ENCODE assay signal across 8 cellular contexts in genomic region chr22:24592846-24593809, GRCh38. TPM values are rescaled to one million over a fixed set of nuclear protein-coding genes. Genes with fewer than 3 reads are reported as not detected.
DNase-seq lines count a peak whose midpoint lies in the region; ATAC-seq and TF ChIP-seq lines count a peak whose summit lies in the region.

TSS of gene LRRC75B (minus strand) at chr22:24593073. CDS start at chr22:24593039, 34 bp downstream.

- no peak within 1 kb of the TSS for H3K27ac Mint-ChIP-seq in T-helper 17 cell

- peaks cover 5% of the 10 kb centered on the region for H3K4me1 Mint-ChIP-seq in T-helper 17 cell

- H3K4me3 ChIP-seq in DOHH2 (ENCODE audit: low read length) (peak within 1 kb of the TSS; percentile 55), ectodermal cell (ENCODE audit: insufficient read depth, low read depth, low read length) (peak within 1 kb of the TSS; percentile 66), liver (ENCODE audit: low read depth in 1 of 3, low read length in 3 of 3) (peak within 1 kb of the TSS; percentile 53 to 86 (median 63))

- H4K20me1 ChIP-seq in DOHH2 (ENCODE audit: control insufficient read depth, insufficient read depth, low read depth, low read length) = no peaks in the 10 kb centered on the region

- no peaks in the 10 kb centered on the region for H3K9me2 ChIP-seq in DOHH2 (replicated peaks; ENCODE audit: control insufficient read depth, low read length)

- TF ChIP-seq CTCF in DOHH2 (IDR thresholded peaks at IDR 0.05; ENCODE audit: low read depth, low read length, poor library complexity, severe bottlenecking) = no peak
- no peak for TF ChIP-seq CTCF in liver (IDR thresholded peaks at IDR 0.05; ENCODE audit: low read depth, low read length, missing input control)

- DNase-seq in Kasumi-1 (lab: John Stamatoyannopoulos, UW) (peak; percentile 11 to 15), T-helper 17 cell (no peak), T-helper 9 cell (no peak)
- DNase-seq in stimulated activated CD4-positive, alpha-beta T cell treated with anti-CD3 and anti-CD28 coated beads, Interleukin-2, amount 100 ng/mL, for 48 hours = peak; percentile 31 to 36

- peak within 1 kb of the TSS; percentile 65 for H3K4me2 ChIP-seq in DOHH2 (ENCODE audit: low read length)

- H3K36me3 ChIP-seq in DOHH2 (ENCODE audit: control insufficient read depth, low read length) = no peaks in the 10 kb centered on the region
- no peaks in the 10 kb centered on the region for H3K36me3 ChIP-seq in ectodermal cell (ENCODE audit: control insufficient read depth, insufficient read depth, low read length)
- peaks cover 0 to 9% (median 2%) of the 10 kb centered on the region in 4 donors for H3K36me3 ChIP-seq in liver (ENCODE audit: control insufficient read depth in 4 of 4, insufficient read depth in 3 of 4, low read depth in 1 of 4, low read length in 3 of 4)

- H3K27me3 ChIP-seq in DOHH2 (ENCODE audit: control insufficient read depth, low read length) = peaks cover 20% of the 10 kb centered on the region
- H3K27me3 ChIP-seq in ectodermal cell (ENCODE audit: control insufficient read depth, insufficient read depth, low read length, poor library complexity, severe bottlenecking) = no peaks in the 10 kb centered on the region
- H3K27me3 ChIP-seq in liver (ENCODE audit: control insufficient read depth in 4 of 4, insufficient read depth in 4 of 4, low read length in 3 of 4) = no peaks in the 10 kb centered on the region

- peak within 1 kb of the TSS; percentile 87 for H3K4me3 Mint-ChIP-seq in T-helper 17 cell

- peak within 1 kb of the TSS; percentile 44 to 49 for H3K9ac ChIP-seq in liver (ENCODE audit: low read depth in 1 of 2, low read length in 2 of 2)

- H3K9me3 ChIP-seq in DOHH2 (ENCODE audit: control insufficient read depth, insufficient read depth, low read length) = no peaks in the 10 kb centered on the region
- no peaks in the 10 kb centered on the region for H3K9me3 ChIP-seq in T-helper 17 cell (ENCODE audit: control insufficient read depth, low read length, poor library complexity, severe bottlenecking)
- no peaks in the 10 kb centered on the region for H3K9me3 ChIP-seq in ectodermal cell (ENCODE audit: control insufficient read depth, low read length)
- H3K9me3 ChIP-seq in liver (ENCODE audit: control insufficient read depth in 4 of 4, low read length in 3 of 4) = no peaks in the 10 kb centered on the region

- 16% methylated on average over 83 of the region's 83 CpGs for WGBS in ectodermal cell, 2 experiments
- 7% methylated on average over 83 of the region's 83 CpGs for WGBS in liver

- no peaks in the 10 kb centered on the region for H3F3A ChIP-seq in DOHH2 (ENCODE audit: control insufficient read depth, insufficient read depth)

- H3K4me1 ChIP-seq in DOHH2 (ENCODE audit: control insufficient read depth, low read length) = peaks cover 3% of the 10 kb centered on the region; the same call in 1 of the 2 replicates
- peaks cover 16% of the 10 kb centered on the region for H3K4me1 ChIP-seq in ectodermal cell (ENCODE audit: control insufficient read depth, insufficient read depth, low read length)
- peaks cover 20 to 38% (median 30%) of the 10 kb centered on the region in 4 donors for H3K4me1 ChIP-seq in liver (ENCODE audit: control insufficient read depth in 4 of 4, insufficient read depth in 4 of 4, low read length in 3 of 4)

- H3K79me2 ChIP-seq in DOHH2 (ENCODE audit: control insufficient read depth, low read length) = no peaks in the 10 kb centered on the region

- H3K27ac ChIP-seq in DOHH2 (ENCODE audit: low read depth, low read length) = no peak within 1 kb of the TSS
- H3K27ac ChIP-seq in ectodermal cell (ENCODE audit: insufficient read depth, low read depth, low read length, poor library complexity, severe bottlenecking) = peak within 1 kb of the TSS; percentile 69
- H3K27ac ChIP-seq in liver (ENCODE audit: low read depth in 1 of 2, low read length in 2 of 2) = peak within 1 kb of the TSS; percentile 75 to 78

- no peaks in the 10 kb centered on the region for H3K27me3 Mint-ChIP-seq in T-helper 17 cell

- no peaks in the 10 kb centered on the region for H3K36me3 Mint-ChIP-seq in T-helper 17 cell (ENCODE audit: low read depth)

- ATAC-seq in GM21360 (IDR thresholded peaks at IDR 0.05; ENCODE audit: unreplicated experiment) (peak; percentile 62), T-helper 17 cell (peak; percentile 76)

- peak in 1 of 2 donors; percentile 54 for TF ChIP-seq RAD21 in liver (IDR thresholded peaks at IDR 0.05)

TF ChIP-seq in liver, 16 proteins besides CTCF, POLR2A, EP300 and RAD21:
- no peak for TF ChIP-seq HNF4G (IDR thresholded peaks at IDR 0.05)
- TF ChIP-seq MAX (IDR thresholded peaks at IDR 0.05) = no peak
- TF ChIP-seq ATF3 (IDR thresholded peaks at IDR 0.05) = no peak
- no peak for TF ChIP-seq FOXA1 (IDR thresholded peaks at IDR 0.05)
- peak; percentile 64 for TF ChIP-seq SP1 (IDR thresholded peaks at IDR 0.05)
- TF ChIP-seq FOXA2 (IDR thresholded peaks at IDR 0.05) = no peak
- TF ChIP-seq ZBTB33 (IDR thresholded peaks at IDR 0.05) = no peak
- TF ChIP-seq HNF4A (conservative IDR thresholded peaks at IDR 0.05) = peak; percentile 55 to 79
- TF ChIP-seq NR2F2 (IDR thresholded peaks at IDR 0.05) = no peak
- no peak for TF ChIP-seq EGR1 (IDR thresholded peaks at IDR 0.05; ENCODE audit: low read depth in 2 of 2)
- peak; percentile 28 to 55 for TF ChIP-seq RXRA (IDR thresholded peaks at IDR 0.05)
- TF ChIP-seq YY1 (IDR thresholded peaks at IDR 0.05) = peak; percentile 46
- TF ChIP-seq, protein P1, sequence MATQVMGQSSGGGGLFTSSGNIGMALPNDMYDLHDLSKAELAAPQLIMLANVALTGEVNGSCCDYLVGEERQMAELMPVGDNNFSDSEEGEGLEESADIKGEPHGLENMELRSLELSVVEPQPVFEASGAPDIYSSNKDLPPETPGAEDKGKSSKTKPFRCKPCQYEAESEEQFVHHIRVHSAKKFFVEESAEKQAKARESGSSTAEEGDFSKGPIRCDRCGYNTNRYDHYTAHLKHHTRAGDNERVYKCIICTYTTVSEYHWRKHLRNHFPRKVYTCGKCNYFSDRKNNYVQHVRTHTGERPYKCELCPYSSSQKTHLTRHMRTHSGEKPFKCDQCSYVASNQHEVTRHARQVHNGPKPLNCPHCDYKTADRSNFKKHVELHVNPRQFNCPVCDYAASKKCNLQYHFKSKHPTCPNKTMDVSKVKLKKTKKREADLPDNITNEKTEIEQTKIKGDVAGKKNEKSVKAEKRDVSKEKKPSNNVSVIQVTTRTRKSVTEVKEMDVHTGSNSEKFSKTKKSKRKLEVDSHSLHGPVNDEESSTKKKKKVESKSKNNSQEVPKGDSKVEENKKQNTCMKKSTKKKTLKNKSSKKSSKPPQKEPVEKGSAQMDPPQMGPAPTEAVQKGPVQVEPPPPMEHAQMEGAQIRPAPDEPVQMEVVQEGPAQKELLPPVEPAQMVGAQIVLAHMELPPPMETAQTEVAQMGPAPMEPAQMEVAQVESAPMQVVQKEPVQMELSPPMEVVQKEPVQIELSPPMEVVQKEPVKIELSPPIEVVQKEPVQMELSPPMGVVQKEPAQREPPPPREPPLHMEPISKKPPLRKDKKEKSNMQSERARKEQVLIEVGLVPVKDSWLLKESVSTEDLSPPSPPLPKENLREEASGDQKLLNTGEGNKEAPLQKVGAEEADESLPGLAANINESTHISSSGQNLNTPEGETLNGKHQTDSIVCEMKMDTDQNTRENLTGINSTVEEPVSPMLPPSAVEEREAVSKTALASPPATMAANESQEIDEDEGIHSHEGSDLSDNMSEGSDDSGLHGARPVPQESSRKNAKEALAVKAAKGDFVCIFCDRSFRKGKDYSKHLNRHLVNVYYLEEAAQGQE (IDR thresholded peaks at IDR 0.05) = peak; percentile 47
- TF ChIP-seq GABPA (IDR thresholded peaks at IDR 0.05 in 1 of 2, conservative IDR thresholded peaks at IDR 0.05 in 1 of 2) = no peak
- peak in 1 of 2 donors; percentile 29 for TF ChIP-seq JUND (IDR thresholded peaks at IDR 0.05)
- peak; percentile 62 for TF ChIP-seq TAF1 (conservative IDR thresholded peaks at IDR 0.05)

RNA-seq across cellular contexts. Expression of gene LRRC75B, which starts in this region (rescaled TPM):
- total RNA-seq in T-helper 17 cell = under 1 TPM in 1 of 2 donors, not detected in 1; 0.40 TPM
- polyA plus RNA-seq in ectodermal cell (2013, experiment 1 of 4) = 15.0 TPM
- 12.3 TPM for polyA plus RNA-seq in ectodermal cell (2013, experiment 2 of 4)
- 16.1 TPM for polyA plus RNA-seq in ectodermal cell (2013, experiment 3 of 4)
- 16.6 TPM for polyA plus RNA-seq in ectodermal cell (2013, experiment 4 of 4)
- 1 to 10 TPM; 7.8 to 8.5 TPM for total RNA-seq in liver
- polyA plus RNA-seq in liver = 10 to 100 TPM; 10.2 to 14.3 TPM

Comparison
In these comparisons a context has a peak if more than half of its experiments do, and no peak if none do; other contexts are left out.
1. RNA of gene LRRC75B (total RNA-seq): 7.8 to 8.5 TPM in liver; 0.40 TPM in T-helper 17 cell; every median in the first group is over 4 times any median in the second.
2. Peak in ATAC-seq in T-helper 17 cell; RNA of the gene not detected or under 1 TPM.
3. DNase-seq: peak in Kasumi-1 (2 of 2) and stimulated activated CD4-positive, alpha-beta T cell treated with anti-CD3 and anti-CD28 coated beads, Interleukin-2, amount 100 ng/mL, for 48 hours (2 of 2); none in T-helper 17 cell (0 of 3) and T-helper 9 cell (single experiment).
4. Peak in every context shown above with its lines, with median percentiles within 50 percentile points of each other: H3K4me3 ChIP-seq.